In the genomic region with DNA sequence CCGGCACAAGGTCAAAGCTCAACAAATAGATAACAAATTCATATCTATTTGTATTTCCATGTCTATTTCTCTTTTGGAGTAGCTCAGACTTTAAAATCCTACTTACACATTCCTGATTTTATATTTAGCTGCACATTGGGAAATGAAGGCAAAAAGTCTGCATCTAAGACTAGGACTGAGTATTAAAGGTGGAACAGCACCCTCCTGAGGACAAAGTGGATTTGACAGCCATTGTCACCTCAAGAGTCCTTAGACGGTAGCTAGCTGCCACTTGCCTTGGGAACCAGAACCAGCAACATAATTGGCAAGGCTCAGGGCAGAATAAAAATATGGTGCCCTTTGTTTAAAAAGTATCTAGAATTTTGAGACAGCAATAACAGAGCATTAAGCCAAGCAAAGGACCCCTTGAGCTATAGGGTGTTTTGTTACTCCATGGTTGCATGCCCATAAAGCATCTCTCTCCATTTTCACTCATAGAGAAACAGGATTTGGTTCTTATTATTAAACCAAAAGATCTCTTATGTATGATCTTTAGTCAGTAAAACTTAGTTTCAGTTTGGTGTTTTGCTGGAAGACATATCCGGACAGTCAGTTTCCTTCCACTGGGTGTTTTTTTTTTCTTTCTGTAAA, we compare ENCODE assay signal across 9 cellular contexts. TPM values are rescaled to one million over a fixed set of nuclear protein-coding genes. Genes with fewer than 3 reads are reported as not detected.
DNase-seq lines count a peak whose midpoint lies in the region; ATAC-seq and TF ChIP-seq lines count a peak whose summit lies in the region.
"Had no signal": no experiment of that assay in that cellular context is flagged by ENCODE, and none has a peak within 500 bp of the region (broad histone marks: within the 10 kb centered on the region; RNA-seq: fewer than 3 reads in every experiment).

No MANE protein-coding gene starts in this region.

- no peaks in the 10 kb centered on the region for H3K4me1 Mint-ChIP-seq in T-helper 2 cell treated with Interferon-gamma antibody and Interleukin-4, amounts not matched to agents 5 μg/mL and 100 μg/mL, for 36 hours (ENCODE audit: low read depth)

- H3K4me3 ChIP-seq in WERI-Rb-1 (ENCODE audit: low read depth, low read length) (no peak overlapping the region), fibroblast of the aortic adventitia (ENCODE audit: low read depth, low read length) (no peak overlapping the region)
- H3K4me3 ChIP-seq: ovary had no signal

- no peak overlapping the region for H3K4me3 Mint-ChIP-seq in T-helper 2 cell treated with Interferon-gamma antibody and Interleukin-4, amounts not matched to agents 5 μg/mL and 100 μg/mL, for 36 hours

- no peaks in the 10 kb centered on the region for H3K36me3 Mint-ChIP-seq in T-helper 2 cell treated with Interferon-gamma antibody and Interleukin-4, amounts not matched to agents 5 μg/mL and 100 μg/mL, for 36 hours (ENCODE audit: low read depth)

- ATAC-seq in GM18519 (IDR thresholded peaks at IDR 0.05; ENCODE audit: low FRiP score, unreplicated experiment) = peak; percentile 86
- peak; percentile 69 for ATAC-seq in HG03045 (IDR thresholded peaks at IDR 0.05; ENCODE audit: unreplicated experiment)

- H3K36me3 ChIP-seq in WERI-Rb-1 = no peaks in the 10 kb centered on the region
- H3K36me3 ChIP-seq: ovary had no signal

- H3K27ac ChIP-seq in C4-2B (no peak overlapping the region), WERI-Rb-1 (no peak overlapping the region)
- H3K27ac ChIP-seq: ovary had no signal

- H3K27me3 Mint-ChIP-seq in T-helper 2 cell treated with Interferon-gamma antibody and Interleukin-4, amounts not matched to agents 5 μg/mL and 100 μg/mL, for 36 hours (ENCODE audit: low read depth) = peaks cover 13% of the 10 kb centered on the region

- no peaks in the 10 kb centered on the region for H3K27me3 ChIP-seq in WERI-Rb-1 (ENCODE audit: insufficient read depth, low read depth, severe bottlenecking)
- H3K27me3 ChIP-seq: ovary had no signal

- H3K9me3 ChIP-seq in WERI-Rb-1 (ENCODE audit: severe bottlenecking) = no peaks in the 10 kb centered on the region
- H3K9me3 ChIP-seq: ovary had no signal

- peak; percentile 55 for DNase-seq in NCI-H2107 (lab: John Stamatoyannopoulos, UW)
- DNase-seq in WERI-Rb-1 = peak; percentile 62
- DNase-seq in fibroblast of the aortic adventitia (ENCODE audit: low read depth) = peak; percentile 83
- DNase-seq in nucleus accumbens (lab: John Stamatoyannopoulos, UW) = peak in 29 of 56 donors; percentile 0 to 59 (median 11)
- DNase-seq in T-helper 2 cell treated with Interferon-gamma antibody and Interleukin-4, amounts not matched to agents 5 μg/mL and 100 μg/mL, for 36 hours (ENCODE audit: low spot score) = no peak

- peak; percentile 83 for TF ChIP-seq CTCF in C4-2B (conservative IDR thresholded peaks at IDR 0.05)
- peak; percentile 72 for TF ChIP-seq CTCF in WERI-Rb-1 (IDR thresholded peaks at IDR 0.05; ENCODE audit: low read depth, low read length)
- TF ChIP-seq CTCF in fibroblast of the aortic adventitia (IDR thresholded peaks at IDR 0.05; ENCODE audit: insufficient read depth, low read length) = peak; percentile 71

- H3K27ac Mint-ChIP-seq in T-helper 2 cell treated with Interferon-gamma antibody and Interleukin-4, amounts not matched to agents 5 μg/mL and 100 μg/mL, for 36 hours = no peak overlapping the region

- no peaks in the 10 kb centered on the region for H3K9me3 Mint-ChIP-seq in T-helper 2 cell treated with Interferon-gamma antibody and Interleukin-4, amounts not matched to agents 5 μg/mL and 100 μg/mL, for 36 hours

RNA-seq across cellular contexts. Expression of a gene that starts 30.0 kb away (rescaled TPM):
- 2.1 and 21.1 TPM in 2 replicates for total RNA-seq in fibroblast of the aortic adventitia (ENCODE audit: low replicate concordance)
